Comparison of ENCODE assay signal across 13 cellular contexts in genomic region chr3:36663666-36664291, GRCh38.
DNase-seq lines count a peak whose midpoint lies in the region; ATAC-seq and TF ChIP-seq lines count a peak whose summit lies in the region.
"Had no signal": no experiment of that assay in that cellular context is flagged by ENCODE, and none has a peak within 500 bp of the region (broad histone marks: within the 10 kb centered on the region; RNA-seq: fewer than 3 reads in every experiment).

No MANE protein-coding gene starts in this region.

- CTCF ChIA-PET in CD8-positive, alpha-beta T cell (lab: Charles Lee), result no interaction called here

- no peak overlapping the region for H3K4me3 ChIP-seq in epithelial cell of esophagus (ENCODE audit: low read length)
- H3K4me3 ChIP-seq in hepatocyte, result no peak overlapping the region
- H3K4me3 ChIP-seq in CD8-positive, alpha-beta T cell (ENCODE audit: low read depth, low read length), result no peak overlapping the region

- H3K4me2 ChIP-seq in hepatocyte, result no peak overlapping the region

- no peaks in the 10 kb centered on the region for H3K36me3 Mint-ChIP-seq in CD8-positive, alpha-beta T cell
- H3K36me3 Mint-ChIP-seq: activated naive CD8-positive, alpha-beta T cell had no signal

- peaks cover 16% of the 10 kb centered on the region for H3K27me3 ChIP-seq in hepatocyte
- H3K27me3 ChIP-seq in CD8-positive, alpha-beta T cell (ENCODE audit: insufficient read depth, low read length), result no peaks in the 10 kb centered on the region

- no peak for TF ChIP-seq CTCF in epithelial cell of esophagus (IDR thresholded peaks at IDR 0.05; ENCODE audit: insufficient read depth, low read depth, low read length, missing control alignments)
- TF ChIP-seq CTCF in hepatocyte (IDR thresholded peaks at IDR 0.05; ENCODE audit: poor library complexity), result no peak
- TF ChIP-seq CTCF in CD8-positive, alpha-beta T cell (IDR thresholded peaks at IDR 0.05), result no peak

- POLR2A ChIA-PET in CD8-positive, alpha-beta T cell (lab: Charles Lee), result no interaction called here

- no peak overlapping the region for H3K4me3 Mint-ChIP-seq in CD8-positive, alpha-beta T cell
- H3K4me3 Mint-ChIP-seq: activated CD4-positive, alpha-beta memory T cell treated with anti-CD3 and anti-CD28 coated beads, Interleukin-2, amount 10 ng/mL, durations not matched to agents 7 days and 5 days; activated naive CD8-positive, alpha-beta T cell had no signal

- no peaks in the 10 kb centered on the region for H3K36me3 ChIP-seq in hepatocyte (replicated peaks; ENCODE audit: insufficient read depth, low read depth)
- no peaks in the 10 kb centered on the region for H3K36me3 ChIP-seq in CD8-positive, alpha-beta T cell (ENCODE audit: insufficient read depth, low read length)

- no peaks in the 10 kb centered on the region for H3K4me1 Mint-ChIP-seq in CD8-positive, alpha-beta T cell (ENCODE audit: low read depth)
- H3K4me1 Mint-ChIP-seq: activated CD4-positive, alpha-beta memory T cell treated with anti-CD3 and anti-CD28 coated beads, Interleukin-2, amount 10 ng/mL, durations not matched to agents 7 days and 5 days had no signal

- no peaks in the 10 kb centered on the region for H3K9me2 ChIP-seq in hepatocyte (replicated peaks; ENCODE audit: insufficient read depth)

- peaks cover 5% of the 10 kb centered on the region for H3K27me3 Mint-ChIP-seq in CD8-positive, alpha-beta T cell (ENCODE audit: low read depth)
- H3K27me3 Mint-ChIP-seq: activated CD4-positive, alpha-beta memory T cell treated with anti-CD3 and anti-CD28 coated beads, Interleukin-2, amount 10 ng/mL, durations not matched to agents 7 days and 5 days had no signal

- no peaks in the 10 kb centered on the region for H4K20me1 ChIP-seq in hepatocyte (ENCODE audit: insufficient read depth, poor library complexity, severe bottlenecking)

- H3K79me2 ChIP-seq in hepatocyte, result no peaks in the 10 kb centered on the region

- H3K4me1 ChIP-seq in hepatocyte (ENCODE audit: insufficient read depth), result no peaks in the 10 kb centered on the region
- no peaks in the 10 kb centered on the region for H3K4me1 ChIP-seq in CD8-positive, alpha-beta T cell (ENCODE audit: insufficient read depth, low read length)

- intact Hi-C loops in CD8-positive, alpha-beta T cell (cut with DNase I, micrococcal nuclease), result no loop called here

- no peaks in the 10 kb centered on the region for H3K9me3 ChIP-seq in hepatocyte (ENCODE audit: low read depth)
- H3K9me3 ChIP-seq in CD8-positive, alpha-beta T cell (ENCODE audit: low read length), result no peaks in the 10 kb centered on the region

- no peak overlapping the region for H3K27ac Mint-ChIP-seq in CD8-positive, alpha-beta T cell
- H3K27ac Mint-ChIP-seq: activated CD4-positive, alpha-beta memory T cell treated with anti-CD3 and anti-CD28 coated beads, Interleukin-2, amount 10 ng/mL, durations not matched to agents 7 days and 5 days; activated naive CD8-positive, alpha-beta T cell had no signal

- no peaks in the 10 kb centered on the region for H3K9me3 Mint-ChIP-seq in CD8-positive, alpha-beta T cell
- H3K9me3 Mint-ChIP-seq: activated CD4-positive, alpha-beta memory T cell treated with anti-CD3 and anti-CD28 coated beads, Interleukin-2, amount 10 ng/mL, durations not matched to agents 7 days and 5 days had no signal

- H3K27ac ChIP-seq in hepatocyte, result no peak overlapping the region
- H3K27ac ChIP-seq in CD8-positive, alpha-beta T cell (ENCODE audit: low read depth, low read length), result no peak overlapping the region

- no peak overlapping the region for H2AFZ ChIP-seq in hepatocyte

- in situ Hi-C loops in Caki2 (cut with HindIII; ENCODE audit: low pct_unique_long_range_greater_than_20kb, low sequenced_read_pairs), result no loop called here

- DNase-seq in Caki2 (ENCODE audit: low read depth) (peak; percentile 21), epithelial cell of esophagus (ENCODE audit: low read depth) (peak; percentile 74), DMS114 treated with DMSO at 0.1 percent for 48 hours (lab: John Stamatoyannopoulos, UW; ENCODE audit: unreplicated experiment) (no peak), hepatocyte (ENCODE audit: low spot score) (no peak)
- DNase-seq in CD8-positive, alpha-beta T cell, result no peak
- DNase-seq: activated CD4-positive, alpha-beta memory T cell treated with anti-CD3 and anti-CD28 coated beads, Interleukin-2, amount 10 ng/mL, durations not matched to agents 7 days and 5 days; NCI-H1048; NCI-H524; SW 1271 had no signal

- 77% methylated on average over 2 of the region's 2 CpGs for WGBS in hepatocyte (ENCODE audit: low lambda C conversion rate, missing lambda C conversion rate)

- ATAC-seq in GM21717 (IDR thresholded peaks at IDR 0.05; ENCODE audit: unreplicated experiment) (peak; percentile 77), HG03558 (IDR thresholded peaks at IDR 0.05; ENCODE audit: extremely low read depth, unreplicated experiment) (peak; percentile 61), GM19324 (IDR thresholded peaks at IDR 0.05; ENCODE audit: low FRiP score, unreplicated experiment) (no peak)
- ATAC-seq in CD8-positive, alpha-beta T cell, result no peak

Comparison
In these comparisons a context has a peak if more than half of its experiments do, and no peak if none do; other contexts are left out.
1. DNase-seq: peak in Caki2 (single experiment) and epithelial cell of esophagus (single experiment); none in DMS114 treated with DMSO at 0.1 percent for 48 hours (single experiment), hepatocyte (single experiment) and CD8-positive, alpha-beta T cell (0 of 7).
2. ATAC-seq: peak in GM21717 (single experiment) and HG03558 (single experiment); none in CD8-positive, alpha-beta T cell (single experiment) and GM19324 (single experiment).